8 cellular contexts compared by ENCODE assay signal in the genomic region with DNA sequence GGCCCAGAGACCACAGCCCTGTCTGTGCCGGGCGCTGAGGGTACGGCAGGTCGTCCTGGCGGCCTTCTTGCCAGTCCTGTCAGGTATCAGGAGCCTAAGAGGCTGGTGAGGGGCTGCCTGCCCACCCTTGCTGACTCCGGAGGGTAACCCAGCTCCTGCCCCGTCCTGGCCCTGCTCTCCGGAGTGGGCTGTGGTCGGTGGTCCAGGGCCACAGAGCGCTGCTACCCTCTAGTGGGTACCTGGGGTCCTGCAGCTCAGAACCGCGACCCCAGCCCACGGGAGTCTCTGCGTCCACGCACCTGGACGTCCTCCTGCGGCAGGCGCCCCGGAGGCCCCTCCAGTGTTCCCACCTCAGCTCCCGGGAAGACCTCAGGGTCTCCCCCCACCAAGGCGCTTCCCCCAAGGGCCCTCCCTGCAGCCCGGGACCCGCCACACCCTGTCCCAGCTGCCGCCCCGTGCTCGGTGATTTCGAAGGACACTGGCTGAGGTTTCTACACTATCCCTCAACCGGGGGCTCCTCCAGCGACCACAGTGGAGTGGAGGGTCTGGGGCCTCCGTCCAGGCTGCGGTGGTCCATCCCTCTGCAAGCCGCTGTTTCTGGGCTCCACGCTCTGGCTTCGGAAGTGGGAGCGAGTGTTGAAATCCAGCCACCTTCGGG.
DNase-seq lines count a peak whose midpoint lies in the region; ATAC-seq and TF ChIP-seq lines count a peak whose summit lies in the region.

No MANE protein-coding gene starts in this region.

- no peaks in the 10 kb centered on the region for H3K9me3 ChIP-seq in fibroblast of lung (ENCODE audit: control insufficient read depth, insufficient read depth, low read depth, low read length)

- H3K4me3 Mint-ChIP-seq in activated T-cell treated with anti-CD3 and anti-CD28 coated beads, Interleukin-2, amount 50 U/mL, for 72 hours, result no peak overlapping the region

- no peaks in the 10 kb centered on the region for H3K4me1 ChIP-seq in fibroblast of lung (ENCODE audit: control insufficient read depth, extremely low read depth, insufficient read depth, low read length)

- H3K27ac Mint-ChIP-seq in activated T-cell treated with anti-CD3 and anti-CD28 coated beads, Interleukin-2, amount 50 U/mL, for 72 hours, result no peak overlapping the region

- no peak overlapping the region for H3K4me3 ChIP-seq in fibroblast of lung (replicated peaks in 1 of 4; ENCODE audit: control extremely low read depth in 1 of 4, insufficient read depth in 1 of 4, low read depth in 3 of 4, low read length in 4 of 4)

- H3K4me1 Mint-ChIP-seq in activated T-cell treated with anti-CD3 and anti-CD28 coated beads, Interleukin-2, amount 50 U/mL, for 72 hours (ENCODE audit: low read depth), result no peaks in the 10 kb centered on the region

- no peak overlapping the region for H3K27ac ChIP-seq in fibroblast of lung (ENCODE audit: insufficient read depth, low read length)

- no peaks in the 10 kb centered on the region for H4K20me1 ChIP-seq in fibroblast of lung (ENCODE audit: control insufficient read depth, extremely low read depth, insufficient read depth, low read length)

- no peaks in the 10 kb centered on the region for H3K27me3 Mint-ChIP-seq in activated T-cell treated with anti-CD3 and anti-CD28 coated beads, Interleukin-2, amount 50 U/mL, for 72 hours (ENCODE audit: low read depth)

- TF ChIP-seq CTCF in fibroblast of lung (conservative IDR thresholded peaks at IDR 0.05 in 1 of 2, IDR thresholded peaks at IDR 0.05 in 1 of 2; ENCODE audit: low read depth in 1 of 2, low read length in 2 of 2), result peak; percentile 19 to 53

- H2AFZ ChIP-seq in fibroblast of lung (ENCODE audit: low read length), result no peak overlapping the region

- no peaks in the 10 kb centered on the region for H3K36me3 Mint-ChIP-seq in activated T-cell treated with anti-CD3 and anti-CD28 coated beads, Interleukin-2, amount 50 U/mL, for 72 hours (ENCODE audit: insufficient read depth in 2 of 2)

- H3K9me3 Mint-ChIP-seq in activated T-cell treated with anti-CD3 and anti-CD28 coated beads, Interleukin-2, amount 50 U/mL, for 72 hours, result no peaks in the 10 kb centered on the region

- no peaks in the 10 kb centered on the region for H3K36me3 ChIP-seq in fibroblast of lung (ENCODE audit: control insufficient read depth, insufficient read depth, low read length)

- no peak overlapping the region for H3K9ac ChIP-seq in fibroblast of lung (ENCODE audit: insufficient read depth, low read length)

- peaks cover 4% of the 10 kb centered on the region for H3K27me3 ChIP-seq in fibroblast of lung (ENCODE audit: control insufficient read depth, insufficient read depth, low read length)

- peak; percentile 29 to 51 for DNase-seq in activated T-cell treated with anti-CD3 and anti-CD28 coated beads, Interleukin-2, amount 50 U/mL, for 72 hours
- no peak for DNase-seq in activated T-cell treated with anti-CD3 and anti-CD28 coated beads for 4 hours
- DNase-seq in OCI-M1 (lab: John Stamatoyannopoulos, UW), result peak; percentile 16
- no peak for DNase-seq in fibroblast of lung (ENCODE audit: low read depth in 2 of 2)
- DNase-seq in stimulated activated naive CD8-positive, alpha-beta T cell treated with anti-CD3 and anti-CD28 coated beads, Interleukin-15, Interleukin-2, amounts not matched to agents 100 U/mL and 50 U/mL, for 24 hours, result peak; percentile 44
- DNase-seq in hippocampal formation (lab: John Stamatoyannopoulos, UW), result no peak
- DNase-seq in NAMALWA (ENCODE audit: low spot score), result no peak

- no peak overlapping the region for H3K4me2 ChIP-seq in fibroblast of lung (ENCODE audit: extremely low read depth, insufficient read depth, low read length)

- ATAC-seq in activated T-cell treated with anti-CD3 and anti-CD28 coated beads, Interleukin-2, amount 50 U/mL, for 72 hours (replicated peaks in 1 of 2), result peak in 1 of 2 donors; percentile 45
- peak; percentile 8 for ATAC-seq in stimulated activated naive CD8-positive, alpha-beta T cell treated with anti-CD3 and anti-CD28 coated beads, Interleukin-15, Interleukin-2, amounts not matched to agents 100 U/mL and 50 U/mL, for 24 hours
- ATAC-seq in GM19455 (IDR thresholded peaks at IDR 0.05; ENCODE audit: unreplicated experiment), result no peak

- no peaks in the 10 kb centered on the region for H3K79me2 ChIP-seq in fibroblast of lung (ENCODE audit: control insufficient read depth, insufficient read depth, low read length)

Comparison
In these comparisons a context has a peak if more than half of its experiments do, and no peak if none do; other contexts are left out.
1. DNase-seq: peak in activated T-cell treated with anti-CD3 and anti-CD28 coated beads, Interleukin-2, amount 50 U/mL, for 72 hours (2 of 2), OCI-M1 (single experiment) and stimulated activated naive CD8-positive, alpha-beta T cell treated with anti-CD3 and anti-CD28 coated beads, Interleukin-15, Interleukin-2, amounts not matched to agents 100 U/mL and 50 U/mL, for 24 hours (single experiment); none in activated T-cell treated with anti-CD3 and anti-CD28 coated beads for 4 hours (single experiment), fibroblast of lung (0 of 2), hippocampal formation (0 of 2) and NAMALWA (single experiment).